16 cellular contexts compared by ENCODE assay signal in the genomic region with DNA sequence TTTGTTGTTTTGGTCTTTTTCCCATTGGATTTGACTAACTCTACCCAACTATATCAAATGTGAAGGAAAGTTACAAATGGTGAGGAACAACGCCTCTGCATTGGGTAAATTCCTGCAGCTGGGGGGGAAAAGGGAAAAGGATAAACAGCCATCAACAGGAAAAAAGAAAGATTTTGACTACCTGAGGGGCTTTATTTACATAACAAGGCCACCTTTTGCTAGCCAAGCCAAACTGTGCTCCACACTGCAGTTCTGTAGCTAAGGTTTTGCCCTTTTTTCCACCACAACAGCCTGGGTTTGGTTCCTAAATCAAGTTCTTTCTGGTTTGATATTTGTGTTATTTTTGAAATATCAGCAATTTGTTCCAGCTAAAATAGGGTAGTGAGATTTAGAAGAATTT. TPM values are rescaled to one million over a fixed set of nuclear protein-coding genes. Genes with fewer than 3 reads are reported as not detected.
A peak's percentile ranks its signal among the peaks of the same experiment; 100 is the strongest.
DNase-seq lines count a peak whose midpoint lies in the region; ATAC-seq, FAIRE-seq and TF ChIP-seq lines count a peak whose summit lies in the region.
"Had no signal": no experiment of that assay in that cellular context is flagged by ENCODE, and none has a peak within 500 bp of the region (broad histone marks: within the 10 kb centered on the region; RNA-seq: fewer than 3 reads in every experiment).

No MANE protein-coding gene starts in this region.

- H3K27me3 ChIP-seq in MM.1S (replicated peaks; ENCODE audit: insufficient read depth, low read length) (no peaks in the 10 kb centered on the region), GM12878 (replicated peaks in 1 of 2; ENCODE audit: control insufficient read depth in 2 of 2, insufficient read depth in 2 of 2, low read length in 1 of 2) (no peaks in the 10 kb centered on the region), right atrium auricular region (no peaks in the 10 kb centered on the region)

- H3K4me1 ChIP-seq in MM.1S (ENCODE audit: low read length) (peaks cover 16% of the 10 kb centered on the region), GM12878 (ENCODE audit: control insufficient read depth, insufficient read depth, low read length) (peaks cover 12% of the 10 kb centered on the region; the same call in 1 of the 2 replicates), right atrium auricular region (no peaks in the 10 kb centered on the region)

- no peak for TF ChIP-seq EP300 in GM12878 (IDR thresholded peaks at IDR 0.05; ENCODE audit: borderline replicate concordance in 1 of 2, control insufficient read depth in 1 of 2, low read depth in 2 of 2, low read length in 2 of 2)

- in situ Hi-C loops in GM12878 (cut with MboI), result loop anchor here (10.0 kb wide), 1 partner anchor 108 kb away; no protein-coding TSS in a partner anchor

- H3K27ac ChIP-seq in MM.1S (ENCODE audit: low read length), result peak overlapping the region; percentile 94; the same call in 1 of the 2 replicates
- H3K27ac ChIP-seq in GM12878 (ENCODE audit: control insufficient read depth, insufficient read depth), result no peak overlapping the region
- H3K27ac ChIP-seq in right atrium auricular region, result no peak overlapping the region

- H3K4me1 Mint-ChIP-seq in memory B cell, result peaks cover 9% of the 10 kb centered on the region
- H3K4me1 Mint-ChIP-seq: CD4-positive, alpha-beta memory T cell had no signal

- H3K79me2 ChIP-seq in MM.1S (ENCODE audit: low read length) (peaks cover 14% of the 10 kb centered on the region), GM12878 (ENCODE audit: control insufficient read depth, insufficient read depth, low read length) (no peaks in the 10 kb centered on the region)

- H3K9me3 ChIP-seq in MM.1S (replicated peaks; ENCODE audit: insufficient read depth, low read length) (no peaks in the 10 kb centered on the region), GM12878 (replicated peaks; ENCODE audit: control insufficient read depth, insufficient read depth, low read length) (no peaks in the 10 kb centered on the region; the same call in 2 of the 3 replicates), right atrium auricular region (no peaks in the 10 kb centered on the region)

- H3K4me2 ChIP-seq in MM.1S (ENCODE audit: low read depth, low read length) (peak overlapping the region; percentile 74), GM12878 (ENCODE audit: control insufficient read depth, insufficient read depth) (no peak overlapping the region)

- H3K4me3 Mint-ChIP-seq in memory B cell, result peak overlapping the region; percentile 74
- H3K4me3 Mint-ChIP-seq: CD4-positive, alpha-beta memory T cell had no signal

- H2AFZ ChIP-seq in MM.1S (ENCODE audit: low read length) (peak overlapping the region; percentile 74), GM12878 (ENCODE audit: control insufficient read depth, low read depth, low read length) (no peak overlapping the region)

- no TSS peak for BruUV-seq in GM12878 (replicated peaks; lab: Mats Ljungman, UMichigan)

- POLR2A ChIA-PET in GM12878 (lab: Charles Lee), result interaction anchor here (0.6 kb wide), 2 partner anchors 15 to 419 kb away, joined by 3 to 6 read pairs; no protein-coding TSS in a partner anchor

- peak overlapping the region; percentile 82 for H3K9ac ChIP-seq in MM.1S (ENCODE audit: low read length)
- no peak overlapping the region for H3K9ac ChIP-seq in GM12878 (ENCODE audit: control insufficient read depth, insufficient read depth, low read length)

- peak overlapping the region; percentile 77 for H3K4me3 ChIP-seq in MM.1S (ENCODE audit: low read length)
- no peak overlapping the region for H3K4me3 ChIP-seq in GM12878
- H3K4me3 ChIP-seq in right atrium auricular region, result no peak overlapping the region

- no peaks in the 10 kb centered on the region for H3K9me3 Mint-ChIP-seq in memory B cell
- H3K9me3 Mint-ChIP-seq: CD4-positive, alpha-beta memory T cell had no signal

- no peaks in the 10 kb centered on the region for H3K36me3 ChIP-seq in MM.1S (replicated peaks; ENCODE audit: insufficient read depth, low read length)
- H3K36me3 ChIP-seq in GM12878 (ENCODE audit: control insufficient read depth in 2 of 2, insufficient read depth in 2 of 2, low read length in 1 of 2), result no peaks in the 10 kb centered on the region
- H3K36me3 ChIP-seq in right atrium auricular region, result no peaks in the 10 kb centered on the region

- no peak for TF ChIP-seq CTCF in MM.1S (IDR thresholded peaks at IDR 0.05; ENCODE audit: low read length)
- TF ChIP-seq CTCF in GM12878 (IDR thresholded peaks at IDR 0.05 in 2 of 3, conservative IDR thresholded peaks at IDR 0.05 in 1 of 3; ENCODE audit: control insufficient read depth in 2 of 3, extremely low read depth in 1 of 3, insufficient read depth in 1 of 3, low read depth in 3 of 3, low read length in 3 of 3), result no peak
- no peak for TF ChIP-seq CTCF in right atrium auricular region (IDR thresholded peaks at IDR 0.05)

- no peaks in the 10 kb centered on the region for H3K36me3 Mint-ChIP-seq in memory B cell
- H3K36me3 Mint-ChIP-seq: CD4-positive, alpha-beta memory T cell had no signal

- SMC1A ChIA-PET in GM12878 (lab: Charles Lee; ENCODE audit: uncharacterized antibody, unreplicated experiment), result interaction anchor here (0.7 to 1.6 kb wide), 6 partner anchors 11 to 178 kb away, joined by 3 to 4 read pairs (median 4); no protein-coding TSS in a partner anchor

- H3K27ac Mint-ChIP-seq in memory B cell, result no peak overlapping the region
- H3K27ac Mint-ChIP-seq: CD4-positive, alpha-beta memory T cell had no signal

- H3K27me3 Mint-ChIP-seq in memory B cell, result no peaks in the 10 kb centered on the region
- H3K27me3 Mint-ChIP-seq: CD4-positive, alpha-beta memory T cell had no signal

- FAIRE-seq in GM12878 (lab: Jason Lieb, UNC), result no peak

- ATAC-seq in GM12878, result peak; percentile 47; the same call in 2 of the 3 replicates
- ATAC-seq in memory B cell (ENCODE audit: low read depth), result no peak
- ATAC-seq: PC-3 had no signal

- peaks cover 23% of the 10 kb centered on the region for H3F3A ChIP-seq in MM.1S (ENCODE audit: insufficient read depth, low read length)

- intact Hi-C loops in GM12878 (cut with micrococcal nuclease; ENCODE audit: unreplicated experiment), result loop anchor here (10.0 kb wide), 1 partner anchor 168 kb away; no protein-coding TSS in a partner anchor

- CTCF ChIA-PET in GM12878 (lab: Yijun Ruan, JAX), result interaction anchor here (0.6 to 4.1 kb wide), 7 partner anchors 18 to 264 kb away, joined by 3 to 22 read pairs (median 4); no protein-coding TSS in a partner anchor

- no peak for TF ChIP-seq POLR2A in GM12878 (IDR thresholded peaks at IDR 0.05; ENCODE audit: low read depth, low read length)

- WGBS in GM12878 (ENCODE audit: insufficient coverage, insufficient replicate concordance, low lambda C conversion rate, missing lambda C conversion rate), result 50% methylated on average over 1 of the region's 1 CpG

- RAD21 ChIA-PET in GM12878 (lab: Charles Lee; ENCODE audit: unreplicated experiment), result interaction anchor here (1.1 kb wide), 1 partner anchor 55 kb away, joined by 7 read pairs; no protein-coding TSS in a partner anchor

- TF ChIP-seq RAD21 in GM12878 (IDR thresholded peaks at IDR 0.05; ENCODE audit: insufficient read depth, low read depth, low read length), result no peak

- H3K9me2 ChIP-seq in MM.1S (replicated peaks; ENCODE audit: insufficient read depth, low read length), result no peaks in the 10 kb centered on the region

- H4K20me1 ChIP-seq in MM.1S (ENCODE audit: insufficient read depth, low read length) (no peaks in the 10 kb centered on the region), GM12878 (ENCODE audit: control insufficient read depth, insufficient read depth) (no peaks in the 10 kb centered on the region)

- DNase-seq in ELF-1 (ENCODE audit: low read depth, low spot score), result peak; percentile 59
- DNase-seq in MM.1S, result peak; percentile 42
- DNase-seq in GM12878 (ENCODE audit: low read depth, low spot score), result no peak
- no peak for DNase-seq in memory B cell (ENCODE audit: low spot score in 2 of 2)
- DNase-seq in activated T-cell treated with anti-CD3 and anti-CD28 coated beads, Interleukin-2, amount 50 U/mL, for 1 hour, result no peak
- DNase-seq in mesenteric fat pad (ENCODE audit: low spot score), result no peak
- DNase-seq in GDM1 (lab: John Stamatoyannopoulos, UW), result no peak
- no peak for DNase-seq in right atrium auricular region (ENCODE audit: low spot score)
- DNase-seq: AML-193; CD4-positive, alpha-beta memory T cell; DMS79 treated with DMSO at 0.1 percent for 48 hours; NCI-H1436 treated with DMSO at 0.1 percent for 48 hours; NCI-H2081; NCI-H510A treated with DMSO at 0.1 percent for 48 hours; PC-3 had no signal

TF ChIP-seq in GM12878, 131 proteins besides CTCF, POLR2A, EP300 and RAD21 (continues in another document):
- TF ChIP-seq CHD1 (IDR thresholded peaks at IDR 0.05; ENCODE audit: low read depth, low read length) (no peak), STAT1 (conservative IDR thresholded peaks at IDR 0.05) (no peak), GATAD2B (conservative IDR thresholded peaks at IDR 0.05; ENCODE audit: low read depth) (no peak), CBX3 (IDR thresholded peaks at IDR 0.05; ENCODE audit: borderline replicate concordance, low read depth) (no peak), BMI1 (IDR thresholded peaks at IDR 0.05; ENCODE audit: borderline replicate concordance) (no peak), GABPA (IDR thresholded peaks at IDR 0.05; ENCODE audit: low read depth) (no peak), HDAC6 (IDR thresholded peaks at IDR 0.05; ENCODE audit: unreplicated experiment) (no peak), SMC3 (IDR thresholded peaks at IDR 0.05; ENCODE audit: borderline replicate concordance, low read length) (no peak), POLR2AphosphoS2 (IDR thresholded peaks at IDR 0.05; ENCODE audit: low read depth, low read length) (no peak), SREBF1 (IDR thresholded peaks at IDR 0.05; ENCODE audit: low read length) (no peak), ZNF207 (IDR thresholded peaks at IDR 0.05; ENCODE audit: borderline replicate concordance) (no peak)

RNA-seq across cellular contexts. Expression of gene RHOXF2B, which starts 40.8 kb away (rescaled TPM):
- not detected in 2 replicates for total RNA-seq in GM12878 (2013; cell fraction: nucleolus; rRNA removed)
- total RNA-seq in GM12878 (2014; rRNA removed), result not detected in 2 replicates
- total RNA-seq in GM12878 (2014; rRNA removed; fragmentation: Illumina TruSeq; extraction: Trizol), result not detected in 2 replicates
- total RNA-seq in GM12878 (2021), result 0.08 TPM in 1 of 2 replicates, not detected in the other
- not detected for polyA plus RNA-seq in GM12878 (2011; ENCODE audit: low read depth)
- not detected in 2 replicates for polyA plus RNA-seq in GM12878 (2011; rRNA removed)
- polyA plus RNA-seq in GM12878 (2011; cell fraction: cytosol; rRNA removed), result not detected in 2 replicates
- not detected in 2 replicates for polyA plus RNA-seq in GM12878 (2011; cell fraction: nucleus; rRNA removed)
- not detected in 2 replicates for polyA plus RNA-seq in GM12878 (2012)
- polyA plus RNA-seq in GM12878 (2014; fragmentation: Illumina TruSeq; extraction: Trizol), result not detected in 2 replicates
- not detected for polyA plus RNA-seq in GM12878 (2014; fragmentation: Nextera tagmentation; extraction: Ambion mirVana)
- polyA plus RNA-seq in GM12878 (2014; rRNA removed), result 0.03 TPM in 1 of 2 replicates, not detected in the other
- not detected for polyA plus RNA-seq in GM12878 (2016; fragmentation: Nextera tagmentation; extraction: Ambion mirVana)
- 0.15 TPM in 1 of 2 replicates, not detected in the other for polyA minus RNA-seq in GM12878 (2011; rRNA and poly(A)+ RNA removed)
- not detected in 2 replicates for polyA minus RNA-seq in GM12878 (2011; cell fraction: cytosol; rRNA and poly(A)+ RNA removed)
- polyA minus RNA-seq in GM12878 (2011; cell fraction: nucleus; rRNA and poly(A)+ RNA removed), result not detected in 2 replicates
- not detected for total RNA-seq in mesenteric fat pad
- total RNA-seq in right atrium auricular region, result not detected
- total RNA-seq: CD4-positive, alpha-beta memory T cell; H4; PC-3 had no signal

Comparison
In these comparisons a context has a peak if more than half of its experiments do, and no peak if none do; other contexts are left out.
1. DNase-seq: peak in ELF-1 (single experiment) and MM.1S (single experiment); none in GM12878 (single experiment), memory B cell (0 of 2), activated T-cell treated with anti-CD3 and anti-CD28 coated beads, Interleukin-2, amount 50 U/mL, for 1 hour (single experiment), mesenteric fat pad (single experiment), GDM1 (single experiment) and right atrium auricular region (single experiment).